1 cellular context compared by ENCODE assay signal in genomic region chr7:48144291-48144768, GRCh38.
A peak's percentile ranks its signal among the peaks of the same experiment; 100 is the strongest.
TF ChIP-seq lines count a peak whose summit lies in the region.

No MANE protein-coding gene starts in this region.

TF ChIP-seq in HepG2, 621 proteins besides CTCF, POLR2A, EP300 and RAD21 (continued from another document and continues in another):
- TF ChIP-seq ZNF335 (CRISPR knock-in tag; IDR thresholded peaks at IDR 0.05), result peak; percentile 68; the same call in 1 of the 2 replicates
- TF ChIP-seq SMARCC2 (IDR thresholded peaks at IDR 0.05), result no peak
- no peak for TF ChIP-seq CHD2 (IDR thresholded peaks at IDR 0.05; ENCODE audit: low read depth, low read length)
- no peak for TF ChIP-seq HOXA9 (CRISPR knock-in tag; IDR thresholded peaks at IDR 0.05; ENCODE audit: borderline replicate concordance)
- TF ChIP-seq ZNF20 (CRISPR knock-in tag; IDR thresholded peaks at IDR 0.05), result no peak
- no peak for TF ChIP-seq ELF1 (CRISPR knock-in tag; IDR thresholded peaks at IDR 0.05)
- TF ChIP-seq CHD4 (IDR thresholded peaks at IDR 0.05; ENCODE audit: borderline replicate concordance, low read length), result 0 out of 2 replicates have a peak, but pooled peaks have one; percentile 9
- TF ChIP-seq ZNF652 (CRISPR knock-in tag; IDR thresholded peaks at IDR 0.05; ENCODE audit: borderline replicate concordance, low read depth), result peak; percentile 16; the same call in 1 of the 2 replicates
- no peak for TF ChIP-seq SUZ12 (IDR thresholded peaks at IDR 0.05; ENCODE audit: low read depth, low read length)
- no peak for TF ChIP-seq ZNF672 (CRISPR knock-in tag; IDR thresholded peaks at IDR 0.05)
- 0 out of 2 replicates have a peak, but pooled peaks have one; percentile 28 for TF ChIP-seq KDM3A (CRISPR knock-in tag; IDR thresholded peaks at IDR 0.05; ENCODE audit: low read depth)
- peak; percentile 90 for TF ChIP-seq HMG20A (CRISPR knock-in tag; IDR thresholded peaks at IDR 0.05; ENCODE audit: borderline replicate concordance)
- TF ChIP-seq MIER2 (CRISPR knock-in tag; IDR thresholded peaks at IDR 0.05), result 0 out of 2 replicates have a peak, but pooled peaks have one; percentile 28
- TF ChIP-seq, protein P1, sequence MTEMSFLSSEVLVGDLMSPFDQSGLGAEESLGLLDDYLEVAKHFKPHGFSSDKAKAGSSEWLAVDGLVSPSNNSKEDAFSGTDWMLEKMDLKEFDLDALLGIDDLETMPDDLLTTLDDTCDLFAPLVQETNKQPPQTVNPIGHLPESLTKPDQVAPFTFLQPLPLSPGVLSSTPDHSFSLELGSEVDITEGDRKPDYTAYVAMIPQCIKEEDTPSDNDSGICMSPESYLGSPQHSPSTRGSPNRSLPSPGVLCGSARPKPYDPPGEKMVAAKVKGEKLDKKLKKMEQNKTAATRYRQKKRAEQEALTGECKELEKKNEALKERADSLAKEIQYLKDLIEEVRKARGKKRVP (CRISPR knock-in tag; IDR thresholded peaks at IDR 0.05), result peak in 1 of 2 experiments; percentile 63; a peak in 1 of 4 replicates
- peak; percentile 45 for TF ChIP-seq RBFOX2 (IDR thresholded peaks at IDR 0.05; ENCODE audit: low read depth, low read length)
- TF ChIP-seq, protein P2, sequence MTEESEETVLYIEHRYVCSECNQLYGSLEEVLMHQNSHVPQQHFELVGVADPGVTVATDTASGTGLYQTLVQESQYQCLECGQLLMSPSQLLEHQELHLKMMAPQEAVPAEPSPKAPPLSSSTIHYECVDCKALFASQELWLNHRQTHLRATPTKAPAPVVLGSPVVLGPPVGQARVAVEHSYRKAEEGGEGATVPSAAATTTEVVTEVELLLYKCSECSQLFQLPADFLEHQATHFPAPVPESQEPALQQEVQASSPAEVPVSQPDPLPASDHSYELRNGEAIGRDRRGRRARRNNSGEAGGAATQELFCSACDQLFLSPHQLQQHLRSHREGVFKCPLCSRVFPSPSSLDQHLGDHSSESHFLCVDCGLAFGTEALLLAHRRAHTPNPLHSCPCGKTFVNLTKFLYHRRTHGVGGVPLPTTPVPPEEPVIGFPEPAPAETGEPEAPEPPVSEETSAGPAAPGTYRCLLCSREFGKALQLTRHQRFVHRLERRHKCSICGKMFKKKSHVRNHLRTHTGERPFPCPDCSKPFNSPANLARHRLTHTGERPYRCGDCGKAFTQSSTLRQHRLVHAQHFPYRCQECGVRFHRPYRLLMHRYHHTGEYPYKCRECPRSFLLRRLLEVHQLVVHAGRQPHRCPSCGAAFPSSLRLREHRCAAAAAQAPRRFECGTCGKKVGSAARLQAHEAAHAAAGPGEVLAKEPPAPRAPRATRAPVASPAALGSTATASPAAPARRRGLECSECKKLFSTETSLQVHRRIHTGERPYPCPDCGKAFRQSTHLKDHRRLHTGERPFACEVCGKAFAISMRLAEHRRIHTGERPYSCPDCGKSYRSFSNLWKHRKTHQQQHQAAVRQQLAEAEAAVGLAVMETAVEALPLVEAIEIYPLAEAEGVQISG (CRISPR knock-in tag; IDR thresholded peaks at IDR 0.05), result peak; percentile 64; the same call in 1 of the 2 replicates
- peak; percentile 68; the same call in 1 of the 2 replicates for TF ChIP-seq SIX1 (CRISPR knock-in tag; IDR thresholded peaks at IDR 0.05; ENCODE audit: borderline replicate concordance)
- TF ChIP-seq ZNF839 (CRISPR knock-in tag; IDR thresholded peaks at IDR 0.05; ENCODE audit: borderline replicate concordance), result no peak
- peak; percentile 56; the same call in 1 of the 2 replicates for TF ChIP-seq YEATS4 (CRISPR knock-in tag; IDR thresholded peaks at IDR 0.05; ENCODE audit: borderline replicate concordance)
- TF ChIP-seq FOXO1 (CRISPR knock-in tag; IDR thresholded peaks at IDR 0.05), result peak; percentile 90; the same call in 1 of the 2 replicates
- peak; percentile 91 for TF ChIP-seq HNF4G (IDR thresholded peaks at IDR 0.05; ENCODE audit: borderline replicate concordance, low read depth, low read length)
- peak; percentile 78; the same call in 1 of the 2 replicates for TF ChIP-seq HNF4G (CRISPR knock-in tag; IDR thresholded peaks at IDR 0.05; ENCODE audit: borderline replicate concordance, low read depth)
- TF ChIP-seq ZNF441 (CRISPR knock-in tag; IDR thresholded peaks at IDR 0.05; ENCODE audit: borderline replicate concordance), result no peak
- no peak for TF ChIP-seq IKZF4 (CRISPR knock-in tag; IDR thresholded peaks at IDR 0.05; ENCODE audit: borderline replicate concordance, low read depth, not compliant biosample characterization)
- no peak for TF ChIP-seq JUND (CRISPR knock-in tag; IDR thresholded peaks at IDR 0.05)
- TF ChIP-seq ZNF576 (CRISPR knock-in tag; IDR thresholded peaks at IDR 0.05), result no peak
- no peak for TF ChIP-seq ZNF678 (CRISPR knock-in tag; IDR thresholded peaks at IDR 0.05)
- no peak for TF ChIP-seq ZNF207 (IDR thresholded peaks at IDR 0.05; ENCODE audit: borderline replicate concordance)
- no peak for TF ChIP-seq PHB2 (IDR thresholded peaks at IDR 0.05; ENCODE audit: partially characterized antibody)
- TF ChIP-seq ZZZ3 (CRISPR knock-in tag; IDR thresholded peaks at IDR 0.05; ENCODE audit: borderline replicate concordance), result 0 out of 2 replicates have a peak, but pooled peaks have one; percentile 30
- 0 out of 2 replicates have a peak, but pooled peaks have one; percentile 37 for TF ChIP-seq ZNF639 (CRISPR knock-in tag; conservative IDR thresholded peaks at IDR 0.05)
- no peak for TF ChIP-seq E2F2 (CRISPR knock-in tag; IDR thresholded peaks at IDR 0.05; ENCODE audit: borderline replicate concordance)
- no peak for TF ChIP-seq ZNF670 (CRISPR knock-in tag; IDR thresholded peaks at IDR 0.05; ENCODE audit: borderline replicate concordance)
- TF ChIP-seq ARNT2 (CRISPR knock-in tag; IDR thresholded peaks at IDR 0.05; ENCODE audit: low read depth), result no peak
- TF ChIP-seq RELA (CRISPR knock-in tag; IDR thresholded peaks at IDR 0.05), result no peak
- no peak for TF ChIP-seq PCBP1 (IDR thresholded peaks at IDR 0.05; ENCODE audit: borderline replicate concordance, low read depth, low read length)
- TF ChIP-seq PPARG (CRISPR knock-in tag; conservative IDR thresholded peaks at IDR 0.05), result peak; percentile 83
- no peak for TF ChIP-seq CBX2 (IDR thresholded peaks at IDR 0.05; ENCODE audit: low read depth, low read length)
- no peak for TF ChIP-seq CBX2 (CRISPR knock-in tag; IDR thresholded peaks at IDR 0.05; ENCODE audit: low read depth)
- TF ChIP-seq CENPT (CRISPR knock-in tag; IDR thresholded peaks at IDR 0.05; ENCODE audit: low read depth), result no peak
- no peak for TF ChIP-seq CC2D1A (CRISPR knock-in tag; IDR thresholded peaks at IDR 0.05)
- no peak for TF ChIP-seq RORA (CRISPR knock-in tag; IDR thresholded peaks at IDR 0.05)
- no peak for TF ChIP-seq ZNF562 (CRISPR knock-in tag; IDR thresholded peaks at IDR 0.05; ENCODE audit: borderline replicate concordance)
- TF ChIP-seq SMAD3 (CRISPR knock-in tag; IDR thresholded peaks at IDR 0.05), result 0 out of 2 replicates have a peak, but pooled peaks have one; percentile 51
- TF ChIP-seq, protein P3, sequence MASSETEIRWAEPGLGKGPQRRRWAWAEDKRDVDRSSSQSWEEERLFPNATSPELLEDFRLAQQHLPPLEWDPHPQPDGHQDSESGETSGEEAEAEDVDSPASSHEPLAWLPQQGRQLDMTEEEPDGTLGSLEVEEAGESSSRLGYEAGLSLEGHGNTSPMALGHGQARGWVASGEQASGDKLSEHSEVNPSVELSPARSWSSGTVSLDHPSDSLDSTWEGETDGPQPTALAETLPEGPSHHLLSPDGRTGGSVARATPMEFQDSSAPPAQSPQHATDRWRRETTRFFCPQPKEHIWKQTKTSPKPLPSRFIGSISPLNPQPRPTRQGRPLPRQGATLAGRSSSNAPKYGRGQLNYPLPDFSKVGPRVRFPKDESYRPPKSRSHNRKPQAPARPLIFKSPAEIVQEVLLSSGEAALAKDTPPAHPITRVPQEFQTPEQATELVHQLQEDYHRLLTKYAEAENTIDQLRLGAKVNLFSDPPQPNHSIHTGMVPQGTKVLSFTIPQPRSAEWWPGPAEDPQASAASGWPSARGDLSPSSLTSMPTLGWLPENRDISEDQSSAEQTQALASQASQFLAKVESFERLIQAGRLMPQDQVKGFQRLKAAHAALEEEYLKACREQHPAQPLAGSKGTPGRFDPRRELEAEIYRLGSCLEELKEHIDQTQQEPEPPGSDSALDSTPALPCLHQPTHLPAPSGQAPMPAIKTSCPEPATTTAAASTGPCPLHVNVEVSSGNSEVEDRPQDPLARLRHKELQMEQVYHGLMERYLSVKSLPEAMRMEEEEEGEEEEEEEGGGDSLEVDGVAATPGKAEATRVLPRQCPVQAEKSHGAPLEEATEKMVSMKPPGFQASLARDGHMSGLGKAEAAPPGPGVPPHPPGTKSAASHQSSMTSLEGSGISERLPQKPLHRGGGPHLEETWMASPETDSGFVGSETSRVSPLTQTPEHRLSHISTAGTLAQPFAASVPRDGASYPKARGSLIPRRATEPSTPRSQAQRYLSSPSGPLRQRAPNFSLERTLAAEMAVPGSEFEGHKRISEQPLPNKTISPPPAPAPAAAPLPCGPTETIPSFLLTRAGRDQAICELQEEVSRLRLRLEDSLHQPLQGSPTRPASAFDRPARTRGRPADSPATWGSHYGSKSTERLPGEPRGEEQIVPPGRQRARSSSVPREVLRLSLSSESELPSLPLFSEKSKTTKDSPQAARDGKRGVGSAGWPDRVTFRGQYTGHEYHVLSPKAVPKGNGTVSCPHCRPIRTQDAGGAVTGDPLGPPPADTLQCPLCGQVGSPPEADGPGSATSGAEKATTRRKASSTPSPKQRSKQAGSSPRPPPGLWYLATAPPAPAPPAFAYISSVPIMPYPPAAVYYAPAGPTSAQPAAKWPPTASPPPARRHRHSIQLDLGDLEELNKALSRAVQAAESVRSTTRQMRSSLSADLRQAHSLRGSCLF (CRISPR knock-in tag; IDR thresholded peaks at IDR 0.05; ENCODE audit: borderline replicate concordance), result no peak
- no peak for TF ChIP-seq NCOA1 (CRISPR knock-in tag; IDR thresholded peaks at IDR 0.05)
- TF ChIP-seq ERF (CRISPR knock-in tag; IDR thresholded peaks at IDR 0.05), result peak; percentile 93
- TF ChIP-seq, protein P4, sequence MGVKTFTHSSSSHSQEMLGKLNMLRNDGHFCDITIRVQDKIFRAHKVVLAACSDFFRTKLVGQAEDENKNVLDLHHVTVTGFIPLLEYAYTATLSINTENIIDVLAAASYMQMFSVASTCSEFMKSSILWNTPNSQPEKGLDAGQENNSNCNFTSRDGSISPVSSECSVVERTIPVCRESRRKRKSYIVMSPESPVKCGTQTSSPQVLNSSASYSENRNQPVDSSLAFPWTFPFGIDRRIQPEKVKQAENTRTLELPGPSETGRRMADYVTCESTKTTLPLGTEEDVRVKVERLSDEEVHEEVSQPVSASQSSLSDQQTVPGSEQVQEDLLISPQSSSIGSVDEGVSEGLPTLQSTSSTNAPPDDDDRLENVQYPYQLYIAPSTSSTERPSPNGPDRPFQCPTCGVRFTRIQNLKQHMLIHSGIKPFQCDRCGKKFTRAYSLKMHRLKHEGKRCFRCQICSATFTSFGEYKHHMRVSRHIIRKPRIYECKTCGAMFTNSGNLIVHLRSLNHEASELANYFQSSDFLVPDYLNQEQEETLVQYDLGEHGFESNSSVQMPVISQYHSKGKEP (CRISPR knock-in tag; IDR thresholded peaks at IDR 0.05), result no peak
- no peak for TF ChIP-seq SMC3 (IDR thresholded peaks at IDR 0.05; ENCODE audit: low read length)
- 0 out of 2 replicates have a peak, but pooled peaks have one; percentile 67 for TF ChIP-seq SP140L (CRISPR knock-in tag; IDR thresholded peaks at IDR 0.05; ENCODE audit: borderline replicate concordance)
- TF ChIP-seq ZNF761 (CRISPR knock-in tag; conservative IDR thresholded peaks at IDR 0.05), result 0 out of 2 replicates have a peak, but pooled peaks have one; percentile 22
- TF ChIP-seq, protein P5, sequence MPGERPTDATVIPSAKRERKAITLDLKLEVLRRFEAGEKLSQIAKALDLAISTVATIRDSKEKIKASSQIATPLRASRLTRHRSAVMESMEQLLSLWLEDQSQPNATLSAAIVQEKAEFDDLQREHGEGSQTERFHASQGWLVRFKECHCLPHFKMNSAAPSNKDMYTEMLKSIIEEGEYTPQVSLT (CRISPR knock-in tag; IDR thresholded peaks at IDR 0.05; ENCODE audit: borderline replicate concordance, low read depth), result no peak
- TF ChIP-seq HNRNPK (IDR thresholded peaks at IDR 0.05; ENCODE audit: low read depth, low read length, poor library complexity, severe bottlenecking), result no peak
- no peak for TF ChIP-seq WIZ (CRISPR knock-in tag; IDR thresholded peaks at IDR 0.05)
- no peak for TF ChIP-seq HNRNPUL1 (IDR thresholded peaks at IDR 0.05; ENCODE audit: low read depth, low read length)
- no peak for TF ChIP-seq THAP8 (CRISPR knock-in tag; IDR thresholded peaks at IDR 0.05; ENCODE audit: borderline replicate concordance)
- TF ChIP-seq HOXA5 (CRISPR knock-in tag; IDR thresholded peaks at IDR 0.05), result 0 out of 2 replicates have a peak, but pooled peaks have one; percentile 59
